Comparison of ENCODE assay signal across 1 cellular context in the genomic region with DNA sequence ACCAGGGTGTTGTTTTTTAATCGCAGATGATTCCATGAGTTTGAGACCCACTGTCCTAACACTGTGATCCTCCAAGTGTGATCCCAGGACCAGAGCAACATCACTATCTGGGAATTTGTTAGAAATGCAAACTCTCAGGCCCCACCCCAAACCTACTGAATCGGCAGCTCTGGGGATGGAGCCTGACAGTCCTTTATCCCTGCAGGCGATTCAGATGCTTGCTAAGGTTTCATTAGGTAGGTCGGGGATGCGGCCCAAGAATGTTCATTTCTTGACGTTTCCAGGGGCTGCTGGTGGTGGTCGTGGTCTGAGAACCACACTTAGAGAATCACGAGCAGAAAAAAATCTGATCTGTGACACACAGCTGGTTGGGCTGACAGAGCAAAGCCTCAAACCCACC.
TF ChIP-seq lines count a peak whose summit lies in the region.

No MANE protein-coding gene starts in this region.

TF ChIP-seq in GM23338, 12 proteins besides CTCF, POLR2A, EP300 and RAD21 (continued from another document):
- TF ChIP-seq ZNF462 (CRISPR knock-in tag; IDR thresholded peaks at IDR 0.05) (no peak), ZNF114 (CRISPR knock-in tag; IDR thresholded peaks at IDR 0.05) (no peak), ZNF331 (CRISPR knock-in tag; IDR thresholded peaks at IDR 0.05; ENCODE audit: low read depth) (no peak), NANOG (IDR thresholded peaks at IDR 0.05; ENCODE audit: borderline replicate concordance) (no peak), POLR2AphosphoS5 (IDR thresholded peaks at IDR 0.05; ENCODE audit: low read depth) (no peak), CREB1 (CRISPR knock-in tag; IDR thresholded peaks at IDR 0.05; ENCODE audit: low read depth) (no peak), STAT1 (IDR thresholded peaks at IDR 0.05; ENCODE audit: unreplicated experiment) (no peak), EZH2phosphoT487 (IDR thresholded peaks at IDR 0.05; ENCODE audit: unreplicated experiment) (no peak), REST (IDR thresholded peaks at IDR 0.05; ENCODE audit: unreplicated experiment) (no peak), JUNB (IDR thresholded peaks at IDR 0.05; ENCODE audit: unreplicated experiment) (no peak)
- TF ChIP-seq, protein P1, sequence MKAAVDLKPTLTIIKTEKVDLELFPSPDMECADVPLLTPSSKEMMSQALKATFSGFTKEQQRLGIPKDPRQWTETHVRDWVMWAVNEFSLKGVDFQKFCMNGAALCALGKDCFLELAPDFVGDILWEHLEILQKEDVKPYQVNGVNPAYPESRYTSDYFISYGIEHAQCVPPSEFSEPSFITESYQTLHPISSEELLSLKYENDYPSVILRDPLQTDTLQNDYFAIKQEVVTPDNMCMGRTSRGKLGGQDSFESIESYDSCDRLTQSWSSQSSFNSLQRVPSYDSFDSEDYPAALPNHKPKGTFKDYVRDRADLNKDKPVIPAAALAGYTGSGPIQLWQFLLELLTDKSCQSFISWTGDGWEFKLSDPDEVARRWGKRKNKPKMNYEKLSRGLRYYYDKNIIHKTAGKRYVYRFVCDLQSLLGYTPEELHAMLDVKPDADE (IDR thresholded peaks at IDR 0.05): no peak
TF ChIP-seq in GM23338: peak in this region for 0.
